ENCODE assay signal across 1 cellular context in genomic region chr11:59810189-59810910, GRCh38.
TF ChIP-seq lines count a peak whose summit lies in the region.

MRPL16 (minus strand) TSS chr11:59810778; CDS start chr11:59810658, 120 bp downstream.

TF ChIP-seq in H1, 55 proteins besides CTCF, POLR2A, EP300 and RAD21 (continued from another document):
- TF ChIP-seq HDAC6 (IDR thresholded peaks at IDR 0.05; ENCODE audit: low read depth, low read length) = no peak
- peak; percentile 71; the same call in 1 of the 2 replicates for TF ChIP-seq GTF2F1 (IDR thresholded peaks at IDR 0.05; ENCODE audit: borderline replicate concordance, low read depth, low read length)
- TF ChIP-seq POLR2AphosphoS5 (IDR thresholded peaks at IDR 0.05; ENCODE audit: low read depth, low read length) = peak; percentile 94
- TF ChIP-seq MAFK (IDR thresholded peaks at IDR 0.05; ENCODE audit: low read depth, low read length) = no peak
- TF ChIP-seq SRF (IDR thresholded peaks at IDR 0.05; ENCODE audit: low read depth, low read length) = peak; percentile 67
- TF ChIP-seq CHD2 (IDR thresholded peaks at IDR 0.05; ENCODE audit: low read length) = peak; percentile 53; the same call in 1 of the 2 replicates
- peak; percentile 95 for TF ChIP-seq TAF1 (IDR thresholded peaks at IDR 0.05; ENCODE audit: low read depth, low read length)
- peak; percentile 28 for TF ChIP-seq KDM4A (IDR thresholded peaks at IDR 0.05; ENCODE audit: low read depth, low read length, severe bottlenecking)
- no peak for TF ChIP-seq SIRT6 (IDR thresholded peaks at IDR 0.05; ENCODE audit: low read length)
- no peak; the same call in 1 of the 2 replicates for TF ChIP-seq CEBPB (IDR thresholded peaks at IDR 0.05; ENCODE audit: low read depth, low read length)
- 0 out of 2 replicates have a peak, but pooled peaks have one; percentile 32 for TF ChIP-seq JUND (IDR thresholded peaks at IDR 0.05; ENCODE audit: low read length)
- TF ChIP-seq HDAC2 (IDR thresholded peaks at IDR 0.05; ENCODE audit: borderline replicate concordance in 1 of 2, low read depth in 2 of 2, low read length in 2 of 2) = no peak
- no peak for TF ChIP-seq POU5F1 (IDR thresholded peaks at IDR 0.05; ENCODE audit: low read depth, low read length)
- peak; percentile 71; the same call in 1 of the 2 replicates for TF ChIP-seq SP1 (IDR thresholded peaks at IDR 0.05; ENCODE audit: low read depth, low read length)
- TF ChIP-seq CBX5 (IDR thresholded peaks at IDR 0.05; ENCODE audit: low read depth, low read length) = no peak
- peak; percentile 86 for TF ChIP-seq RBBP5 (IDR thresholded peaks at IDR 0.05; ENCODE audit: borderline replicate concordance, low read depth, low read length)
- TF ChIP-seq CHD7 (IDR thresholded peaks at IDR 0.05; ENCODE audit: insufficient replicate concordance, low read length) = no peak
- TF ChIP-seq YY1 (IDR thresholded peaks at IDR 0.05; ENCODE audit: low read depth, low read length) = peak; percentile 65; the same call in 1 of the 2 replicates
- TF ChIP-seq BRCA1 (IDR thresholded peaks at IDR 0.05; ENCODE audit: low read depth, low read length) = no peak
- TF ChIP-seq E2F6 (IDR thresholded peaks at IDR 0.05) = 0 out of 2 replicates have a peak, but pooled peaks have one; percentile 27
- peak; percentile 91 for TF ChIP-seq TAF7 (optimal IDR thresholded peaks at IDR 0.05; ENCODE audit: borderline replicate concordance, low read depth, low read length)
- TF ChIP-seq FOSL1 (IDR thresholded peaks at IDR 0.05; ENCODE audit: insufficient read depth, low read depth, low read length) = no peak
- TF ChIP-seq SIN3A (conservative IDR thresholded peaks at IDR 0.05 in 1 of 2, IDR thresholded peaks at IDR 0.05 in 1 of 2; ENCODE audit: low read depth in 1 of 2, low read length in 2 of 2) = peak in 1 of 2 experiments; percentile 73; a peak in 1 of 4 replicates
- TF ChIP-seq CREB1 (IDR thresholded peaks at IDR 0.05) = peak; percentile 55; the same call in 1 of the 2 replicates
- 0 out of 2 replicates have a peak, but pooled peaks have one; percentile 21 for TF ChIP-seq USF2 (IDR thresholded peaks at IDR 0.05; ENCODE audit: low read length)
- TF ChIP-seq RXRA (IDR thresholded peaks at IDR 0.05; ENCODE audit: insufficient read depth, low read depth, low read length) = peak; percentile 10; the same call in 1 of the 2 replicates
- peak; percentile 91 for TF ChIP-seq ASH2L (IDR thresholded peaks at IDR 0.05; ENCODE audit: low read length)
- TF ChIP-seq CBX8 (IDR thresholded peaks at IDR 0.05; ENCODE audit: borderline replicate concordance, low read depth, low read length) = no peak
- TF ChIP-seq SAP30 (IDR thresholded peaks at IDR 0.05; ENCODE audit: insufficient read depth, insufficient replicate concordance, low read length) = peak; percentile 40
- TF ChIP-seq TBP (IDR thresholded peaks at IDR 0.05; ENCODE audit: low read depth, low read length) = peak; percentile 94
- TF ChIP-seq ZNF274 (IDR thresholded peaks at IDR 0.05; ENCODE audit: borderline replicate concordance, extremely low read depth, low read length) = no peak
- TF ChIP-seq JUN (IDR thresholded peaks at IDR 0.05; ENCODE audit: low read depth, low read length) = 0 out of 2 replicates have a peak, but pooled peaks have one; percentile 29
- TF ChIP-seq SP2 (IDR thresholded peaks at IDR 0.05; ENCODE audit: low read length) = no peak
- no peak for TF ChIP-seq ATF2 (IDR thresholded peaks at IDR 0.05; ENCODE audit: low read length)
- no peak for TF ChIP-seq ATF3 (IDR thresholded peaks at IDR 0.05; ENCODE audit: insufficient read depth, low read depth, low read length)
- no peak for TF ChIP-seq RNF2 (IDR thresholded peaks at IDR 0.05; ENCODE audit: borderline replicate concordance, low read depth, low read length, missing control alignments, poor library complexity, severe bottlenecking)
- TF ChIP-seq SIX5 (IDR thresholded peaks at IDR 0.05; ENCODE audit: low read depth, low read length) = peak; percentile 34; the same call in 1 of the 2 replicates
- peak; percentile 71 for TF ChIP-seq MAX (IDR thresholded peaks at IDR 0.05)
- TF ChIP-seq EGR1 (IDR thresholded peaks at IDR 0.05; ENCODE audit: borderline replicate concordance, low read depth, low read length) = 0 out of 2 replicates have a peak, but pooled peaks have one; percentile 44
- no peak for TF ChIP-seq EZH2 (IDR thresholded peaks at IDR 0.05; ENCODE audit: low read depth, low read length, severe bottlenecking)
